In genomic region chr3:134084230-134084950, GRCh38 we compare ENCODE assay signal across 22 cellular contexts. TPM values are rescaled to one million over a fixed set of nuclear protein-coding genes. Genes with fewer than 3 reads are reported as not detected.
DNase-seq lines count a peak whose midpoint lies in the region; ATAC-seq and TF ChIP-seq lines count a peak whose summit lies in the region.
"Had no signal": no experiment of that assay in that cellular context is flagged by ENCODE, and none has a peak within 500 bp of the region (broad histone marks: within the 10 kb centered on the region; RNA-seq: fewer than 3 reads in every experiment).

No MANE protein-coding gene starts in this region.

- H3K4me3 Mint-ChIP-seq in stimulated activated naive CD8-positive, alpha-beta T cell treated with anti-CD3 and anti-CD28 coated beads, Interleukin-15, amount 100 ng/mL, for 72 hours = no peak overlapping the region
- no peak overlapping the region for H3K4me3 Mint-ChIP-seq in naive thymus-derived CD4-positive, alpha-beta T cell
- no peak overlapping the region for H3K4me3 Mint-ChIP-seq in stimulated activated effector memory CD8-positive, alpha-beta T cell treated with anti-CD3 and anti-CD28 coated beads, Interleukin-12 subunit alpha, Interleukin-12 subunit beta, amount 100 ng/mL, for 72 hours

- no peaks in the 10 kb centered on the region for H3K9me3 ChIP-seq in naive thymus-derived CD4-positive, alpha-beta T cell (ENCODE audit: control insufficient read depth in 2 of 3, low read length in 3 of 3)

- H3K4me1 Mint-ChIP-seq in stimulated activated naive CD8-positive, alpha-beta T cell treated with anti-CD3 and anti-CD28 coated beads, Interleukin-15, amount 100 ng/mL, for 72 hours = no peaks in the 10 kb centered on the region
- H3K4me1 Mint-ChIP-seq in naive thymus-derived CD4-positive, alpha-beta T cell = no peaks in the 10 kb centered on the region
- H3K4me1 Mint-ChIP-seq in stimulated activated effector memory CD8-positive, alpha-beta T cell treated with anti-CD3 and anti-CD28 coated beads, Interleukin-12 subunit alpha, Interleukin-12 subunit beta, amount 100 ng/mL, for 72 hours = no peaks in the 10 kb centered on the region

- CTCF ChIA-PET in naive thymus-derived CD4-positive, alpha-beta T cell (lab: Charles Lee) = no interaction called here

- H3K36me3 ChIP-seq in naive thymus-derived CD4-positive, alpha-beta T cell (ENCODE audit: control insufficient read depth in 2 of 3, insufficient read depth in 3 of 3, low read length in 3 of 3) = no peaks in the 10 kb centered on the region

- H3K4me1 ChIP-seq in foreskin keratinocyte = peaks cover 6% of the 10 kb centered on the region
- H3K4me1 ChIP-seq in naive thymus-derived CD4-positive, alpha-beta T cell (ENCODE audit: control insufficient read depth in 2 of 2, insufficient read depth in 2 of 2, low read length in 2 of 2) = no peaks in the 10 kb centered on the region

- H3K4me3 ChIP-seq in naive thymus-derived CD4-positive, alpha-beta T cell (ENCODE audit: low read length) = no peak overlapping the region

- H3K9me3 Mint-ChIP-seq in stimulated activated naive CD8-positive, alpha-beta T cell treated with anti-CD3 and anti-CD28 coated beads, Interleukin-15, amount 100 ng/mL, for 72 hours = peaks cover 9 to 15% of the 10 kb centered on the region in 2 donors
- H3K9me3 Mint-ChIP-seq in naive thymus-derived CD4-positive, alpha-beta T cell = peaks cover 0 to 16% (median 6%) of the 10 kb centered on the region in 11 donors
- peaks cover 5% of the 10 kb centered on the region for H3K9me3 Mint-ChIP-seq in stimulated activated effector memory CD8-positive, alpha-beta T cell treated with anti-CD3 and anti-CD28 coated beads, Interleukin-12 subunit alpha, Interleukin-12 subunit beta, amount 100 ng/mL, for 72 hours

- peak; percentile 20 for ATAC-seq in stimulated activated naive CD8-positive, alpha-beta T cell treated with anti-CD3 and anti-CD28 coated beads, Interleukin-15, amount 100 ng/mL, for 72 hours
- no peak for ATAC-seq in stimulated activated naive CD8-positive, alpha-beta T cell treated with anti-CD3 and anti-CD28 coated beads, Interleukin-15, Interleukin-2, amounts not matched to agents 100 U/mL and 50 U/mL, for 24 hours
- ATAC-seq in foreskin keratinocyte (peak; percentile 3), HG02938 (IDR thresholded peaks at IDR 0.05; ENCODE audit: unreplicated experiment) (no peak)
- peak; percentile 16 for ATAC-seq in naive thymus-derived CD4-positive, alpha-beta T cell
- ATAC-seq in stimulated activated effector memory CD8-positive, alpha-beta T cell treated with anti-CD3 and anti-CD28 coated beads, Interleukin-12 subunit alpha, Interleukin-12 subunit beta, amount 100 ng/mL, for 72 hours = peak; percentile 12
- ATAC-seq: HCT116, PC-3 had no signal

- no peaks in the 10 kb centered on the region for H3K36me3 Mint-ChIP-seq in naive thymus-derived CD4-positive, alpha-beta T cell
- no peaks in the 10 kb centered on the region for H3K36me3 Mint-ChIP-seq in stimulated activated effector memory CD8-positive, alpha-beta T cell treated with anti-CD3 and anti-CD28 coated beads, Interleukin-12 subunit alpha, Interleukin-12 subunit beta, amount 100 ng/mL, for 72 hours

- H3K27me3 Mint-ChIP-seq in stimulated activated naive CD8-positive, alpha-beta T cell treated with anti-CD3 and anti-CD28 coated beads, Interleukin-15, amount 100 ng/mL, for 72 hours = no peaks in the 10 kb centered on the region
- H3K27me3 Mint-ChIP-seq in naive thymus-derived CD4-positive, alpha-beta T cell = peaks cover 0 to 10% (median 2%) of the 10 kb centered on the region in 5 donors

- intact Hi-C loops in naive thymus-derived CD4-positive, alpha-beta T cell (cut with micrococcal nuclease) = no loop called here

- no peak for DNase-seq in stimulated activated naive CD8-positive, alpha-beta T cell treated with anti-CD3 and anti-CD28 coated beads, Interleukin-15, amount 100 ng/mL, for 72 hours
- DNase-seq in stimulated activated naive CD8-positive, alpha-beta T cell treated with anti-CD3 and anti-CD28 coated beads, Interleukin-15, Interleukin-2, amounts not matched to agents 100 U/mL and 50 U/mL, for 24 hours = no peak
- DNase-seq in foreskin keratinocyte (peak in 1 of 2 donors; percentile 43), amniotic stem cell (lab: John Stamatoyannopoulos, UW) (no peak), NCI-H187 treated with DMSO at 0.1 percent for 48 hours (lab: John Stamatoyannopoulos, UW) (no peak)
- no peak for DNase-seq in naive thymus-derived CD4-positive, alpha-beta T cell
- peak in 1 of 2 donors; percentile 44 for DNase-seq in stimulated activated effector memory CD8-positive, alpha-beta T cell treated with anti-CD3 and anti-CD28 coated beads, Interleukin-12 subunit alpha, Interleukin-12 subunit beta, amount 100 ng/mL, for 72 hours (ENCODE audit: low spot score in 2 of 2)
- DNase-seq: Calu3; DMS79 treated with DMSO at 0.1 percent for 48 hours; Kasumi-1; NCI-H1092 treated with DMSO at 0.1 percent for 48 hours; NCI-H1436 treated with DMSO at 0.1 percent for 48 hours; NCI-H2029; NCI-H446 treated with DMSO at 0.1 percent for 48 hours; NCI-H526; NCI-H82; NK-92 treated with Interleukin-12 subunit alpha and Interleukin-12 subunit beta, amount 100 ng/mL, for 24 hours; PC-3 had no signal

- no peaks in the 10 kb centered on the region for H3K27me3 ChIP-seq in foreskin keratinocyte
- no peaks in the 10 kb centered on the region for H3K27me3 ChIP-seq in naive thymus-derived CD4-positive, alpha-beta T cell (ENCODE audit: control insufficient read depth in 2 of 2, insufficient read depth in 2 of 2, low read length in 2 of 2)

- POLR2A ChIA-PET in naive thymus-derived CD4-positive, alpha-beta T cell (lab: Charles Lee) = no interaction called here

- no peak for TF ChIP-seq CTCF in foreskin keratinocyte (conservative IDR thresholded peaks at IDR 0.05)

- peak overlapping the region; percentile 54 for H3K27ac ChIP-seq in foreskin keratinocyte
- H3K27ac ChIP-seq in naive thymus-derived CD4-positive, alpha-beta T cell (ENCODE audit: low read depth, low read length) = no peak overlapping the region
- H3K27ac ChIP-seq: 22Rv1 had no signal

- no peak overlapping the region for H3K27ac Mint-ChIP-seq in stimulated activated naive CD8-positive, alpha-beta T cell treated with anti-CD3 and anti-CD28 coated beads, Interleukin-15, amount 100 ng/mL, for 72 hours
- H3K27ac Mint-ChIP-seq in naive thymus-derived CD4-positive, alpha-beta T cell = no peak overlapping the region
- H3K27ac Mint-ChIP-seq in stimulated activated effector memory CD8-positive, alpha-beta T cell treated with anti-CD3 and anti-CD28 coated beads, Interleukin-12 subunit alpha, Interleukin-12 subunit beta, amount 100 ng/mL, for 72 hours = no peak overlapping the region

RNA-seq across cellular contexts. Expression of gene SLCO2A1, which starts 54.7 kb away (rescaled TPM):
- 0.11 and 0.95 TPM in 2 replicates for total RNA-seq in foreskin keratinocyte
- 0.14 and 0.41 TPM in 2 replicates for polyA plus RNA-seq in foreskin keratinocyte
- total RNA-seq in naive thymus-derived CD4-positive, alpha-beta T cell = not detected
- polyA plus RNA-seq in naive thymus-derived CD4-positive, alpha-beta T cell = not detected
- total RNA-seq: Calu3, HT-29, PC-3 had no signal

Comparison
In these comparisons a context has a peak if more than half of its experiments do, and no peak if none do; other contexts are left out.
1. ATAC-seq: peak in stimulated activated naive CD8-positive, alpha-beta T cell treated with anti-CD3 and anti-CD28 coated beads, Interleukin-15, amount 100 ng/mL, for 72 hours (single experiment), foreskin keratinocyte (single experiment), naive thymus-derived CD4-positive, alpha-beta T cell (single experiment) and stimulated activated effector memory CD8-positive, alpha-beta T cell treated with anti-CD3 and anti-CD28 coated beads, Interleukin-12 subunit alpha, Interleukin-12 subunit beta, amount 100 ng/mL, for 72 hours (single experiment); none in stimulated activated naive CD8-positive, alpha-beta T cell treated with anti-CD3 and anti-CD28 coated beads, Interleukin-15, Interleukin-2, amounts not matched to agents 100 U/mL and 50 U/mL, for 24 hours (single experiment) and HG02938 (single experiment).